1 cellular context compared by ENCODE assay signal in the genomic region with DNA sequence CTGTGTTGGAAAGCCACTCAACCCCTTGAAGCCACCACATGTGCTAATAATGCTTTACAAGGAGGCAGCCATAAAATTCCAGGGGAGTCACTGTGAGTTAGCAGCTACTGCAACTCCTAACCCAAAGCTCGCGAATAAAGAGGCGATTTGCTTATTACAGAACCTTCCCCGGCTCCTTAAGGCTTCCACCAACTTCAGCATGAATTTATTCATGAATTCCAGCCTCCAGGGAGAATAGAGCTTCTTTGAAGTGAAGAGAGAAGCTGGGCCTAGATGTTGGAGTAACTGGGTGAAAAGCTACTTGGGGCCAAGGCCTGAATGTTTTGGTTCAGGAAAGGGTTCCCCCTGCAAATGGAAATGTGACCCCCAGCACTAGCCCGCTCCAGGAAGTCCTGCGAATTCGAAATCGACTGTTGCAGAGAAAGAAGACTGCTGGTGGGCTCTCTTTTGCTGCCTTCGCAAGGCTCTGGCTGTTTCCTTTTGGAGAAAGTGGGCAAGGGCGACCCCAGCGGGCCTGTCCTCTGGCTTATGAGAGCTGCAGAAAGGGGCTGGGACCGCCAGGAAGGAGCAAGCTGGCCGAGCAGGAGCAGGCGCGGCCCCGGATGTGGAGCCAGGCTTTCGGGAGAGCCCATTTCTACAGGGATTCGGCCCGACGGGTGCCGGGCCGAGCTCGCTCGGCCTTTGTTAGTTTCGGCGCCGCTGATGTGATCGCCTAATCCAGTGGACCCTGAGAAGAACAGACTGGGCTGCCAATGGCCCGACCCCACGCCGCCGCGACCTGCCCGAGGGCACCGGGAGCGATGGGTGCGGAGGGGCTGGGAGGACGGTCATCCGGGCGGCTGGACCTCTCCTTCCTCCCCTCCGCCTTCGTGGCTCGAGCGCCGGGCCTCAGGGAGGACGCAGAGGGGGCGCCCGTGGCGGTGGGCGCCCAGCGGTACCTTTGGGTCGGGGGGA.
A peak's percentile ranks its signal among the peaks of the same experiment; 100 is the strongest.
TF ChIP-seq lines count a peak whose summit lies in the region.

No MANE protein-coding gene starts in this region.

TF ChIP-seq in HepG2, 621 proteins besides CTCF, POLR2A, EP300 and RAD21 (continues in another document):
- TF ChIP-seq ZNF501 (CRISPR knock-in tag; IDR thresholded peaks at IDR 0.05) = 0 out of 2 replicates have a peak, but pooled peaks have one; percentile 26
- TF ChIP-seq HNRNPLL (IDR thresholded peaks at IDR 0.05; ENCODE audit: low read depth, low read length, poor library complexity, severe bottlenecking) = peak; percentile 51
- no peak for TF ChIP-seq GPN1 (CRISPR knock-in tag; IDR thresholded peaks at IDR 0.05; ENCODE audit: borderline replicate concordance)
- no peak for TF ChIP-seq ZNF30 (CRISPR knock-in tag; IDR thresholded peaks at IDR 0.05)
- TF ChIP-seq ZNF451 (CRISPR knock-in tag; IDR thresholded peaks at IDR 0.05) = peak; percentile 57; the same call in 1 of the 2 replicates
- TF ChIP-seq TRIM22 (IDR thresholded peaks at IDR 0.05) = no peak
- TF ChIP-seq IRX3 (CRISPR knock-in tag; IDR thresholded peaks at IDR 0.05; ENCODE audit: borderline replicate concordance, low read depth) = no peak
- TF ChIP-seq, protein P1, sequence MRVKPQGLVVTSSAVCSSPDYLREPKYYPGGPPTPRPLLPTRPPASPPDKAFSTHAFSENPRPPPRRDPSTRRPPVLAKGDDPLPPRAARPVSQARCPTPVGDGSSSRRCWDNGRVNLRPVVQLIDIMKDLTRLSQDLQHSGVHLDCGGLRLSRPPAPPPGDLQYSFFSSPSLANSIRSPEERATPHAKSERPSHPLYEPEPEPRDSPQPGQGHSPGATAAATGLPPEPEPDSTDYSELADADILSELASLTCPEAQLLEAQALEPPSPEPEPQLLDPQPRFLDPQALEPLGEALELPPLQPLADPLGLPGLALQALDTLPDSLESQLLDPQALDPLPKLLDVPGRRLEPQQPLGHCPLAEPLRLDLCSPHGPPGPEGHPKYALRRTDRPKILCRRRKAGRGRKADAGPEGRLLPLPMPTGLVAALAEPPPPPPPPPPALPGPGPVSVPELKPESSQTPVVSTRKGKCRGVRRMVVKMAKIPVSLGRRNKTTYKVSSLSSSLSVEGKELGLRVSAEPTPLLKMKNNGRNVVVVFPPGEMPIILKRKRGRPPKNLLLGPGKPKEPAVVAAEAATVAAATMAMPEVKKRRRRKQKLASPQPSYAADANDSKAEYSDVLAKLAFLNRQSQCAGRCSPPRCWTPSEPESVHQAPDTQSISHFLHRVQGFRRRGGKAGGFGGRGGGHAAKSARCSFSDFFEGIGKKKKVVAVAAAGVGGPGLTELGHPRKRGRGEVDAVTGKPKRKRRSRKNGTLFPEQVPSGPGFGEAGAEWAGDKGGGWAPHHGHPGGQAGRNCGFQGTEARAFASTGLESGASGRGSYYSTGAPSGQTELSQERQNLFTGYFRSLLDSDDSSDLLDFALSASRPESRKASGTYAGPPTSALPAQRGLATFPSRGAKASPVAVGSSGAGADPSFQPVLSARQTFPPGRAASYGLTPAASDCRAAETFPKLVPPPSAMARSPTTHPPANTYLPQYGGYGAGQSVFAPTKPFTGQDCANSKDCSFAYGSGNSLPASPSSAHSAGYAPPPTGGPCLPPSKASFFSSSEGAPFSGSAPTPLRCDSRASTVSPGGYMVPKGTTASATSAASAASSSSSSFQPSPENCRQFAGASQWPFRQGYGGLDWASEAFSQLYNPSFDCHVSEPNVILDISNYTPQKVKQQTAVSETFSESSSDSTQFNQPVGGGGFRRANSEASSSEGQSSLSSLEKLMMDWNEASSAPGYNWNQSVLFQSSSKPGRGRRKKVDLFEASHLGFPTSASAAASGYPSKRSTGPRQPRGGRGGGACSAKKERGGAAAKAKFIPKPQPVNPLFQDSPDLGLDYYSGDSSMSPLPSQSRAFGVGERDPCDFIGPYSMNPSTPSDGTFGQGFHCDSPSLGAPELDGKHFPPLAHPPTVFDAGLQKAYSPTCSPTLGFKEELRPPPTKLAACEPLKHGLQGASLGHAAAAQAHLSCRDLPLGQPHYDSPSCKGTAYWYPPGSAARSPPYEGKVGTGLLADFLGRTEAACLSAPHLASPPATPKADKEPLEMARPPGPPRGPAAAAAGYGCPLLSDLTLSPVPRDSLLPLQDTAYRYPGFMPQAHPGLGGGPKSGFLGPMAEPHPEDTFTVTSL (CRISPR knock-in tag; IDR thresholded peaks at IDR 0.05; ENCODE audit: borderline replicate concordance) = 0 out of 2 replicates have a peak, but pooled peaks have one; percentile 11
- no peak for TF ChIP-seq ZNF709 (CRISPR knock-in tag; IDR thresholded peaks at IDR 0.05)
- no peak for TF ChIP-seq CHD2 (IDR thresholded peaks at IDR 0.05; ENCODE audit: low read depth, low read length)
- peak; percentile 21 for TF ChIP-seq ERF (CRISPR knock-in tag; IDR thresholded peaks at IDR 0.05)
- TF ChIP-seq ZSCAN29 (CRISPR knock-in tag; conservative IDR thresholded peaks at IDR 0.05) = 0 out of 2 replicates have a peak, but pooled peaks have one; percentile 18
- TF ChIP-seq, protein P2, sequence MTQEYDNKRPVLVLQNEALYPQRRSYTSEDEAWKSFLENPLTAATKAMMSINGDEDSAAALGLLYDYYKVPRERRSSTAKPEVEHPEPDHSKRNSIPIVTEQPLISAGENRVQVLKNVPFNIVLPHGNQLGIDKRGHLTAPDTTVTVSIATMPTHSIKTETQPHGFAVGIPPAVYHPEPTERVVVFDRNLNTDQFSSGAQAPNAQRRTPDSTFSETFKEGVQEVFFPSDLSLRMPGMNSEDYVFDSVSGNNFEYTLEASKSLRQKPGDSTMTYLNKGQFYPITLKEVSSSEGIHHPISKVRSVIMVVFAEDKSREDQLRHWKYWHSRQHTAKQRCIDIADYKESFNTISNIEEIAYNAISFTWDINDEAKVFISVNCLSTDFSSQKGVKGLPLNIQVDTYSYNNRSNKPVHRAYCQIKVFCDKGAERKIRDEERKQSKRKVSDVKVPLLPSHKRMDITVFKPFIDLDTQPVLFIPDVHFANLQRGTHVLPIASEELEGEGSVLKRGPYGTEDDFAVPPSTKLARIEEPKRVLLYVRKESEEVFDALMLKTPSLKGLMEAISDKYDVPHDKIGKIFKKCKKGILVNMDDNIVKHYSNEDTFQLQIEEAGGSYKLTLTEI (CRISPR knock-in tag; conservative IDR thresholded peaks at IDR 0.05) = no peak
- 0 out of 2 replicates have a peak, but pooled peaks have one; percentile 14 for TF ChIP-seq ZNF33B (CRISPR knock-in tag; IDR thresholded peaks at IDR 0.05)
- TF ChIP-seq MYNN (CRISPR knock-in tag; IDR thresholded peaks at IDR 0.05; ENCODE audit: low read depth) = peak; percentile 8; the same call in 1 of the 2 replicates
- TF ChIP-seq, protein P3, sequence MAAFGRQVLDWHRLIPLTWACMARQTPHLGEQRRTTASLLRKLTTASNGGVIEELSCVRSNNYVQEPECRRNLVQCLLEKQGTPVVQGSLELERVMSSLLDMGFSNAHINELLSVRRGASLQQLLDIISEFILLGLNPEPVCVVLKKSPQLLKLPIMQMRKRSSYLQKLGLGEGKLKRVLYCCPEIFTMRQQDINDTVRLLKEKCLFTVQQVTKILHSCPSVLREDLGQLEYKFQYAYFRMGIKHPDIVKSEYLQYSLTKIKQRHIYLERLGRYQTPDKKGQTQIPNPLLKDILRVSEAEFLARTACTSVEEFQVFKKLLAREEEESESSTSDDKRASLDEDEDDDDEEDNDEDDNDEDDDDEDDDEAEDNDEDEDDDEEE (CRISPR knock-in tag; IDR thresholded peaks at IDR 0.05) = no peak
- no peak for TF ChIP-seq KDM2A (CRISPR knock-in tag; IDR thresholded peaks at IDR 0.05; ENCODE audit: borderline replicate concordance, low read depth)
- no peak for TF ChIP-seq THAP11 (CRISPR knock-in tag; IDR thresholded peaks at IDR 0.05)
- TF ChIP-seq, protein P4, sequence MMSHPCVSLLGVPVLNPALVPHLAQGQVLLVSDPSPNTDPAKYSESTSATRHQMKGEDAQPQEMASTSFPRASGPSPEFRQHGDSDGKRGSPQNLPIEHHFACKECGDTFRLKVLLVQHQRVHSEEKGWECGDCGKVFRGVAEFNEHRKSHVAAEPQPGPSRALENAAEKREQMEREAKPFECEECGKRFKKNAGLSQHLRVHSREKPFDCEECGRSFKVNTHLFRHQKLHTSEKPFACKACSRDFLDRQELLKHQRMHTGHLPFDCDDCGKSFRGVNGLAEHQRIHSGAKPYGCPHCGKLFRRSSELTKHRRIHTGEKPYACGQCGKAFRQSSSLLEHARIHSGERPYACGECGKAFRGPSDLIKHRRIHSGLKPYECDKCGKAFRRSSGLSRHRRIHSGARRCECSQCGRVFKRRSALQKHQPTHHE (CRISPR knock-in tag; IDR thresholded peaks at IDR 0.05; ENCODE audit: borderline replicate concordance) = no peak
- no peak for TF ChIP-seq CEBPG (CRISPR knock-in tag; IDR thresholded peaks at IDR 0.05)
- TF ChIP-seq ARNTL (CRISPR knock-in tag; IDR thresholded peaks at IDR 0.05) = 0 out of 2 replicates have a peak, but pooled peaks have one; percentile 29
- TF ChIP-seq SP140L (CRISPR knock-in tag; IDR thresholded peaks at IDR 0.05; ENCODE audit: borderline replicate concordance) = no peak
- TF ChIP-seq, protein P5, sequence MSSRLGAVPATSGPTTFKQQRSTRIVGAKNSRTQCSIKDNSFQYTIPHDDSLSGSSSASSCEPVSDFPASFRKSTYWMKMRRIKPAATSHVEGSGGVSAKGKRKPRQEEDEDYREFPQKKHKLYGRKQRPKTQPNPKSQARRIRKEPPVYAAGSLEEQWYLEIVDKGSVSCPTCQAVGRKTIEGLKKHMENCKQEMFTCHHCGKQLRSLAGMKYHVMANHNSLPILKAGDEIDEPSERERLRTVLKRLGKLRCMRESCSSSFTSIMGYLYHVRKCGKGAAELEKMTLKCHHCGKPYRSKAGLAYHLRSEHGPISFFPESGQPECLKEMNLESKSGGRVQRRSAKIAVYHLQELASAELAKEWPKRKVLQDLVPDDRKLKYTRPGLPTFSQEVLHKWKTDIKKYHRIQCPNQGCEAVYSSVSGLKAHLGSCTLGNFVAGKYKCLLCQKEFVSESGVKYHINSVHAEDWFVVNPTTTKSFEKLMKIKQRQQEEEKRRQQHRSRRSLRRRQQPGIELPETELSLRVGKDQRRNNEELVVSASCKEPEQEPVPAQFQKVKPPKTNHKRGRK (CRISPR knock-in tag; IDR thresholded peaks at IDR 0.05) = no peak
- TF ChIP-seq ZNF670 (CRISPR knock-in tag; IDR thresholded peaks at IDR 0.05; ENCODE audit: borderline replicate concordance) = peak; percentile 67; the same call in 1 of the 2 replicates
- no peak for TF ChIP-seq ZNF775 (CRISPR knock-in tag; IDR thresholded peaks at IDR 0.05; ENCODE audit: borderline replicate concordance)
- TF ChIP-seq DZIP1 (CRISPR knock-in tag; IDR thresholded peaks at IDR 0.05) = 0 out of 2 replicates have a peak, but pooled peaks have one; percentile 19
- TF ChIP-seq, protein P6, sequence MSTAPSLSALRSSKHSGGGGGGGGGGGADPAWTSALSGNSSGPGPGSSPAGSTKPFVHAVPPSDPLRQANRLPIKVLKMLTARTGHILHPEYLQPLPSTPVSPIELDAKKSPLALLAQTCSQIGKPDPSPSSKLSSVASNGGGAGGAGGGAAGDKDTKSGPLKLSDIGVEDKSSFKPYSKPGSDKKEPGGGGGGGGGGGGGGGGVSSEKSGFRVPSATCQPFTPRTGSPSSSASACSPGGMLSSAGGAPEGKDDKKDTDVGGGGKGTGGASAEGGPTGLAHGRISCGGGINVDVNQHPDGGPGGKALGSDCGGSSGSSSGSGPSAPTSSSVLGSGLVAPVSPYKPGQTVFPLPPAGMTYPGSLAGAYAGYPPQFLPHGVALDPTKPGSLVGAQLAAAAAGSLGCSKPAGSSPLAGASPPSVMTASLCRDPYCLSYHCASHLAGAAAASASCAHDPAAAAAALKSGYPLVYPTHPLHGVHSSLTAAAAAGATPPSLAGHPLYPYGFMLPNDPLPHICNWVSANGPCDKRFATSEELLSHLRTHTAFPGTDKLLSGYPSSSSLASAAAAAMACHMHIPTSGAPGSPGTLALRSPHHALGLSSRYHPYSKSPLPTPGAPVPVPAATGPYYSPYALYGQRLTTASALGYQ (CRISPR knock-in tag; IDR thresholded peaks at IDR 0.05) = no peak
- TF ChIP-seq ZFYVE20 (CRISPR knock-in tag; IDR thresholded peaks at IDR 0.05; ENCODE audit: borderline replicate concordance, low read depth) = no peak
- TF ChIP-seq ZNF263 (CRISPR knock-in tag; IDR thresholded peaks at IDR 0.05) = peak; percentile 96
- no peak for TF ChIP-seq ZNF138 (CRISPR knock-in tag; IDR thresholded peaks at IDR 0.05; ENCODE audit: low read depth)
- no peak for TF ChIP-seq KLF11 (CRISPR knock-in tag; IDR thresholded peaks at IDR 0.05)
- TF ChIP-seq, protein P7, sequence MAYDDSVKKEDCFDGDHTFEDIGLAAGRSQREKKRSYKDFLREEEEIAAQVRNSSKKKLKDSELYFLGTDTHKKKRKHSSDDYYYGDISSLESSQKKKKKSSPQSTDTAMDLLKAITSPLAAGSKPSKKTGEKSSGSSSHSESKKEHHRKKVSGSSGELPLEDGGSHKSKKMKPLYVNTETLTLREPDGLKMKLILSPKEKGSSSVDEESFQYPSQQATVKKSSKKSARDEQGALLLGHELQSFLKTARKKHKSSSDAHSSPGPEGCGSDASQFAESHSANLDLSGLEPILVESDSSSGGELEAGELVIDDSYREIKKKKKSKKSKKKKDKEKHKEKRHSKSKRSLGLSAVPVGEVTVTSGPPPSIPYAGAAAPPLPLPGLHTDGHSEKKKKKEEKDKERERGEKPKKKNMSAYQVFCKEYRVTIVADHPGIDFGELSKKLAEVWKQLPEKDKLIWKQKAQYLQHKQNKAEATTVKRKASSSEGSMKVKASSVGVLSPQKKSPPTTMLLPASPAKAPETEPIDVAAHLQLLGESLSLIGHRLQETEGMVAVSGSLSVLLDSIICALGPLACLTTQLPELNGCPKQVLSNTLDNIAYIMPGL (CRISPR knock-in tag; IDR thresholded peaks at IDR 0.05; ENCODE audit: borderline replicate concordance in 1 of 2, low read depth in 1 of 2) = peak in 1 of 2 experiments; percentile 50; a peak in 1 of 4 replicates
